ENCODE assay signal across 8 cellular contexts in genomic region chr20:59031326-59032022, GRCh38. TPM values are rescaled to one million over a fixed set of nuclear protein-coding genes. Genes with fewer than 3 reads are reported as not detected.
A peak's percentile ranks its signal among the peaks of the same experiment; 100 is the strongest.
DNase-seq lines count a peak whose midpoint lies in the region; ATAC-seq and TF ChIP-seq lines count a peak whose summit lies in the region.

No MANE protein-coding gene starts in this region.

- H3K4me3 Mint-ChIP-seq in chondrocyte (ENCODE audit: unreplicated experiment) = peak overlapping the region; percentile 88
- H3K4me3 Mint-ChIP-seq in naive thymus-derived CD8-positive, alpha-beta T cell = peak overlapping the region; percentile 87 to 97 (median 94)

- H3K4me1 Mint-ChIP-seq in chondrocyte (ENCODE audit: low read depth) = peaks cover 56% of the 10 kb centered on the region
- peaks cover 30 to 56% (median 54%) of the 10 kb centered on the region in 4 donors for H3K4me1 Mint-ChIP-seq in naive thymus-derived CD8-positive, alpha-beta T cell

- H3K36me3 ChIP-seq in MG63 = peaks cover 75% of the 10 kb centered on the region

- no peaks in the 10 kb centered on the region for H3K9me3 ChIP-seq in MG63

- no peaks in the 10 kb centered on the region for H3K9me3 Mint-ChIP-seq in chondrocyte (ENCODE audit: low read depth)
- no peaks in the 10 kb centered on the region for H3K9me3 Mint-ChIP-seq in naive thymus-derived CD8-positive, alpha-beta T cell

- POLR2A ChIA-PET in naive thymus-derived CD8-positive, alpha-beta T cell (lab: Charles Lee) = interaction anchor here (0.5 to 4.1 kb wide), 29 partner anchors 10 to 1633 kb away, joined by 3 to 72 read pairs (median 5); partner anchors contain the start of genes NELFCD, PRELID3B, STX16 and TUBB1

- peaks cover 21% of the 10 kb centered on the region for H3K36me3 Mint-ChIP-seq in chondrocyte (ENCODE audit: low read depth)
- peaks cover 8 to 71% (median 26%) of the 10 kb centered on the region in 3 donors for H3K36me3 Mint-ChIP-seq in naive thymus-derived CD8-positive, alpha-beta T cell

- no peak for TF ChIP-seq CTCF in GM12875 (IDR thresholded peaks at IDR 0.05; ENCODE audit: borderline replicate concordance, insufficient read depth, low read depth, low read length)
- no peak for TF ChIP-seq CTCF in chondrocyte (IDR thresholded peaks at IDR 0.05)

- no peaks in the 10 kb centered on the region for H3K27me3 ChIP-seq in MG63

- peak overlapping the region; percentile 88 for H3K27ac Mint-ChIP-seq in chondrocyte (ENCODE audit: unreplicated experiment)
- peak overlapping the region; percentile 88 to 97 (median 95) for H3K27ac Mint-ChIP-seq in naive thymus-derived CD8-positive, alpha-beta T cell

- ATAC-seq in naive thymus-derived CD8-positive, alpha-beta T cell = no peak
- ATAC-seq in GM21423 (IDR thresholded peaks at IDR 0.05; ENCODE audit: unreplicated experiment) = no peak
- ATAC-seq in GM18858 (IDR thresholded peaks at IDR 0.05; ENCODE audit: unreplicated experiment) = no peak

- DNase-seq in MG63 = no peak
- no peak for DNase-seq in chondrocyte (ENCODE audit: low spot score)
- DNase-seq in naive thymus-derived CD8-positive, alpha-beta T cell = peak in 2 of 10 donors; percentile 13 to 17
- DNase-seq in NCI-H774 (lab: John Stamatoyannopoulos, UW) = no peak
- DNase-seq in D341Med (ENCODE audit: low spot score) = no peak

- H3K4me3 ChIP-seq in GM12875 (ENCODE audit: low read depth, low read length) (peak overlapping the region; percentile 77), MG63 (peak overlapping the region; percentile 91)

- H3K27me3 Mint-ChIP-seq in chondrocyte (ENCODE audit: low read depth) = no peaks in the 10 kb centered on the region
- H3K27me3 Mint-ChIP-seq in naive thymus-derived CD8-positive, alpha-beta T cell = no peaks in the 10 kb centered on the region

RNA-seq across cellular contexts. Expression of gene ATP5F1E, which starts 0.7 kb away (rescaled TPM):
- total RNA-seq in MG63 (2014; rRNA removed; shearing (Covaris generic); ENCODE audit: low replicate concordance) = 32.4 and 44.2 TPM in 2 replicates
- total RNA-seq in chondrocyte = 67.5 to 76.2 TPM (median 67.7 TPM) in 3 replicates
- 10 to 100 TPM; 78.2 to 80.3 TPM for total RNA-seq in naive thymus-derived CD8-positive, alpha-beta T cell
- 100 to 1,000 TPM in 1 of 3 donors, 10 to 100 TPM in 2; 66.9 to 118 (median 91.4) TPM for polyA plus RNA-seq in naive thymus-derived CD8-positive, alpha-beta T cell

RNA-seq across cellular contexts. Expression of gene PRELID3B, which starts 11.1 kb away (rescaled TPM):
- 177 and 205 TPM in 2 replicates for total RNA-seq in MG63 (2014; rRNA removed; shearing (Covaris generic); ENCODE audit: low replicate concordance)
- total RNA-seq in chondrocyte = 38.0 to 44.4 TPM (median 41.1 TPM) in 3 replicates
- total RNA-seq in naive thymus-derived CD8-positive, alpha-beta T cell = 10 to 100 TPM; 37.9 to 45.4 TPM
- 10 to 100 TPM; 26.8 to 27.9 (median 26.9) TPM for polyA plus RNA-seq in naive thymus-derived CD8-positive, alpha-beta T cell

RNA-seq across cellular contexts. Expression of gene TUBB1, which starts 12.2 kb away (rescaled TPM):
- total RNA-seq in MG63 (2014; rRNA removed; shearing (Covaris generic); ENCODE audit: low replicate concordance) = not detected in 2 replicates
- 0.15 TPM in 1 of 3 replicates, not detected in the others for total RNA-seq in chondrocyte
- not detected for total RNA-seq in naive thymus-derived CD8-positive, alpha-beta T cell
- under 1 TPM in 1 of 3 donors, not detected in 2; 0.05 TPM for polyA plus RNA-seq in naive thymus-derived CD8-positive, alpha-beta T cell

RNA-seq across cellular contexts. Expression of gene CTSZ, which starts 24.4 kb away (rescaled TPM):
- total RNA-seq in MG63 (2014; rRNA removed; shearing (Covaris generic); ENCODE audit: low replicate concordance) = 445 and 487 TPM in 2 replicates
- 19.5 to 101 TPM (median 99.4 TPM) in 3 replicates for total RNA-seq in chondrocyte
- 10 to 100 TPM; 15.8 to 19.1 TPM for total RNA-seq in naive thymus-derived CD8-positive, alpha-beta T cell
- 1 to 10 TPM in 2 of 3 donors, under 1 TPM in 1; 0.60 to 2.9 (median 1.0) TPM for polyA plus RNA-seq in naive thymus-derived CD8-positive, alpha-beta T cell

RNA-seq across cellular contexts. Expression of gene NELFCD, which starts 50.4 kb away (rescaled TPM):
- total RNA-seq in MG63 (2014; rRNA removed; shearing (Covaris generic); ENCODE audit: low replicate concordance) = 72.4 and 80.7 TPM in 2 replicates
- 37.6 to 53.1 TPM (median 37.6 TPM) in 3 replicates for total RNA-seq in chondrocyte
- total RNA-seq in naive thymus-derived CD8-positive, alpha-beta T cell = 100 to 1,000 TPM in 1 of 2 experiments, 10 to 100 TPM in 1; 92.4 to 101 TPM
- polyA plus RNA-seq in naive thymus-derived CD8-positive, alpha-beta T cell = 10 to 100 TPM; 63.6 to 76.5 (median 74.0) TPM
